20 cellular contexts compared by ENCODE assay signal in the genomic region with DNA sequence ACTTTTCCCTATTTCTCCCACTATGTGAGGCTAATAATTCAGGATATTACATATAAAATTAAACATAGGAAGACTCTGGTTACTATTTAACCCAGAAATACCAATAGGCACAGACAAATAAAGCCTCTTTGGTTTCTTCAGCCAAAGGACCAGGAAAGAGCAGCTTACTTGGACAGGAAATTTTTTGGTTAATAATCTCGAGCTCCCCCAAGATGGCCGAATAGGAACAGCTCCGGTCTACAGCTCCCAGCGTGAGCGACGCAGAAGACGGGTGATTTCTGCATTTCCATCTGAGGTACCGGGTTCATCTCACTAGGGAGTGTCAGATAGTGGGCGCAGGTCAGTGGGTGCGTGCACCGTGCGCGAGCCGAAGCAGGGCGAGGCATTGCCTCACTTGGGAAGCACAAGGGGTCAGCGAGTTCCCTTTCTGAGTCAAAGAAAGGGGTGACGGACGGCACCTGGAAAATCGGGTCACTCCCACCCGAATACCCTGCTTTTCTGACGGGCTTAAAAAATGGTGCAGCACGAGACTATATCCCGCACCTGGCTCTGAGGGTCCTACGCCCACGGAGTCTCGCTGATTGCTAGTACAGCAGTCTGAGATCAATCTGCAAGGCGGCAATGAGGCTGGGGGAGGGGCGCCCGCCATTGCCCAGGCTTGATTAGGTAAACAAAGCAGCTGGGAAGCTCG. TPM values are rescaled to one million over a fixed set of nuclear protein-coding genes. Genes with fewer than 3 reads are reported as not detected.
"Had no signal": no experiment of that assay in that cellular context is flagged by ENCODE, and none has a peak within 500 bp of the region (broad histone marks: within the 10 kb centered on the region; RNA-seq: fewer than 3 reads in every experiment).

No MANE protein-coding gene starts in this region.

RNA-seq across cellular contexts. Expression of a gene that starts 46.5 kb away (rescaled TPM):
- total RNA-seq: activated CD4-positive, alpha-beta T cell treated with anti-CD3 and anti-CD28 coated beads for 36 hours; activated CD8-positive, alpha-beta memory T cell treated with anti-CD3 and anti-CD28 coated beads, Interleukin-2, amount 10 ng/mL, durations not matched to agents 7 days and 5 days; activated CD8-positive, alpha-beta T cell treated with anti-CD3 and anti-CD28 coated beads, Interleukin-2, amount 10 ng/mL, durations not matched to agents 7 days and 5 days; activated T-helper 2 cell treated with anti-CD3 and anti-CD28 coated beads, Interferon-gamma antibody, Interleukin-2, Interleukin-4, amounts not matched to agents 10 μg/mL and 5 μg/mL and 100 μg/mL, durations not matched to agents 14 hours and 24 hours and 36 hours; esophagus mucosa; foreskin keratinocyte; heart left ventricle; left cardiac atrium; left ventricle myocardium superior; lung microvascular endothelial cell; mesenteric fat pad; mucosa of descending colon; myocyte; natural killer cell treated with Interleukin-12 subunit alpha and Interleukin-12 subunit beta and Interleukin-15 and Interleukin-18, amount 100 ng/mL, for 72 hours; ovary; prostate gland; sciatic nerve; testis; transverse colon; urinary bladder had no signal
- polyA plus RNA-seq: foreskin keratinocyte, heart left ventricle, ovary, urinary bladder had no signal
